ENCODE assay signal across 1 cellular context in genomic region chr3:13475871-13476590, GRCh38.
TF ChIP-seq lines count a peak whose summit lies in the region.

No MANE protein-coding gene starts in this region.

TF ChIP-seq in HepG2, 621 proteins besides CTCF, POLR2A, EP300 and RAD21 (continued from another document and continues in another):
- TF ChIP-seq SRF (IDR thresholded peaks at IDR 0.05; ENCODE audit: low read depth, low read length) (no peak), ERF (CRISPR knock-in tag; IDR thresholded peaks at IDR 0.05) (peak; percentile 84), ZBTB1 (CRISPR knock-in tag; IDR thresholded peaks at IDR 0.05; ENCODE audit: borderline replicate concordance) (no peak), ZNF614 (CRISPR knock-in tag; IDR thresholded peaks at IDR 0.05; ENCODE audit: borderline replicate concordance) (peak; percentile 89; the same call in 1 of the 2 replicates), RBM22 (optimal IDR thresholded peaks at IDR 0.05; ENCODE audit: low read length) (no peak), ZNF296 (CRISPR knock-in tag; conservative IDR thresholded peaks at IDR 0.05) (no peak), RFX3 (CRISPR knock-in tag; IDR thresholded peaks at IDR 0.05) (no peak), FOXA3 (CRISPR knock-in tag; IDR thresholded peaks at IDR 0.05) (peak; percentile 99), SALL1 (CRISPR knock-in tag; IDR thresholded peaks at IDR 0.05) (peak; percentile 77), ZNF646 (CRISPR knock-in tag; IDR thresholded peaks at IDR 0.05) (no peak), ZBED4 (CRISPR knock-in tag; IDR thresholded peaks at IDR 0.05; ENCODE audit: borderline replicate concordance) (peak; percentile 29; the same call in 1 of the 2 replicates), RBFOX2 (IDR thresholded peaks at IDR 0.05; ENCODE audit: low read depth, low read length) (no peak), ZSCAN20 (CRISPR knock-in tag; IDR thresholded peaks at IDR 0.05; ENCODE audit: borderline replicate concordance) (no peak), ZMAT5 (CRISPR knock-in tag; IDR thresholded peaks at IDR 0.05; ENCODE audit: borderline replicate concordance, low read depth) (no peak), U2AF2 (IDR thresholded peaks at IDR 0.05; ENCODE audit: low read depth, low read length) (no peak), RBM39 (IDR thresholded peaks at IDR 0.05; ENCODE audit: low read depth, low read length, poor library complexity, severe bottlenecking) (no peak), ZNF772 (CRISPR knock-in tag; IDR thresholded peaks at IDR 0.05) (peak; percentile 33; the same call in 1 of the 2 replicates), ZNF687 (CRISPR knock-in tag; IDR thresholded peaks at IDR 0.05) (peak; percentile 89), NFIC (IDR thresholded peaks at IDR 0.05; ENCODE audit: low read length) (no peak), WIZ (CRISPR knock-in tag; IDR thresholded peaks at IDR 0.05) (no peak), RELA (CRISPR knock-in tag; IDR thresholded peaks at IDR 0.05) (no peak), HES4 (CRISPR knock-in tag; IDR thresholded peaks at IDR 0.05; ENCODE audit: borderline replicate concordance) (no peak), BCL6 (CRISPR knock-in tag; IDR thresholded peaks at IDR 0.05) (peak; percentile 44; the same call in 1 of the 2 replicates), HNRNPK (IDR thresholded peaks at IDR 0.05; ENCODE audit: low read depth, low read length, poor library complexity, severe bottlenecking) (no peak), ZMYM2 (CRISPR knock-in tag; IDR thresholded peaks at IDR 0.05) (no peak), JDP2 (CRISPR knock-in tag; IDR thresholded peaks at IDR 0.05; ENCODE audit: borderline replicate concordance) (no peak), TAF15 (IDR thresholded peaks at IDR 0.05; ENCODE audit: low read depth, low read length, poor library complexity, severe bottlenecking) (no peak), ZBTB46 (CRISPR knock-in tag; IDR thresholded peaks at IDR 0.05; ENCODE audit: borderline replicate concordance) (no peak), IRF2 (CRISPR knock-in tag; IDR thresholded peaks at IDR 0.05) (peak; percentile 91), ZNF574 (CRISPR knock-in tag; IDR thresholded peaks at IDR 0.05) (no peak; the same call in 1 of the 2 replicates), NKX3-1 (CRISPR knock-in tag; IDR thresholded peaks at IDR 0.05) (no peak), ZIK1 (CRISPR knock-in tag; IDR thresholded peaks at IDR 0.05; ENCODE audit: borderline replicate concordance, low read depth) (no peak), MTA1 (CRISPR knock-in tag; IDR thresholded peaks at IDR 0.05; ENCODE audit: borderline replicate concordance) (no peak), HNRNPUL1 (IDR thresholded peaks at IDR 0.05; ENCODE audit: low read depth, low read length) (no peak), KDM3A (CRISPR knock-in tag; IDR thresholded peaks at IDR 0.05; ENCODE audit: low read depth) (no peak), CENPT (CRISPR knock-in tag; IDR thresholded peaks at IDR 0.05; ENCODE audit: low read depth) (no peak), NFE2 (CRISPR knock-in tag; IDR thresholded peaks at IDR 0.05) (no peak), SSRP1 (CRISPR knock-in tag; IDR thresholded peaks at IDR 0.05) (no peak), DMAP1 (CRISPR knock-in tag; IDR thresholded peaks at IDR 0.05) (0 out of 2 replicates have a peak, but pooled peaks have one; percentile 33), ZNF766 (CRISPR knock-in tag; IDR thresholded peaks at IDR 0.05; ENCODE audit: borderline replicate concordance) (no peak), SALL2 (CRISPR knock-in tag; IDR thresholded peaks at IDR 0.05) (no peak), HOXD1 (CRISPR knock-in tag; IDR thresholded peaks at IDR 0.05) (no peak), MATR3 (CRISPR knock-in tag; IDR thresholded peaks at IDR 0.05) (no peak), ZSCAN31 (CRISPR knock-in tag; IDR thresholded peaks at IDR 0.05; ENCODE audit: low read depth) (no peak), ZNF629 (CRISPR knock-in tag; conservative IDR thresholded peaks at IDR 0.05) (no peak), RARG (CRISPR knock-in tag; IDR thresholded peaks at IDR 0.05; ENCODE audit: low read depth) (no peak), HNRNPLL (IDR thresholded peaks at IDR 0.05; ENCODE audit: low read depth, low read length, poor library complexity, severe bottlenecking) (no peak), TRIM24 (CRISPR knock-in tag; IDR thresholded peaks at IDR 0.05) (no peak), HHEX (CRISPR knock-in tag; IDR thresholded peaks at IDR 0.05) (no peak), AHR (CRISPR knock-in tag; IDR thresholded peaks at IDR 0.05) (no peak), TCF7L2 (IDR thresholded peaks at IDR 0.05; ENCODE audit: low read depth, low read length) (no peak), NFYC (CRISPR knock-in tag; IDR thresholded peaks at IDR 0.05) (no peak), SNRNP70 (IDR thresholded peaks at IDR 0.05; ENCODE audit: low read depth, low read length) (no peak)
